8 cellular contexts compared by ENCODE assay signal in the genomic region with DNA sequence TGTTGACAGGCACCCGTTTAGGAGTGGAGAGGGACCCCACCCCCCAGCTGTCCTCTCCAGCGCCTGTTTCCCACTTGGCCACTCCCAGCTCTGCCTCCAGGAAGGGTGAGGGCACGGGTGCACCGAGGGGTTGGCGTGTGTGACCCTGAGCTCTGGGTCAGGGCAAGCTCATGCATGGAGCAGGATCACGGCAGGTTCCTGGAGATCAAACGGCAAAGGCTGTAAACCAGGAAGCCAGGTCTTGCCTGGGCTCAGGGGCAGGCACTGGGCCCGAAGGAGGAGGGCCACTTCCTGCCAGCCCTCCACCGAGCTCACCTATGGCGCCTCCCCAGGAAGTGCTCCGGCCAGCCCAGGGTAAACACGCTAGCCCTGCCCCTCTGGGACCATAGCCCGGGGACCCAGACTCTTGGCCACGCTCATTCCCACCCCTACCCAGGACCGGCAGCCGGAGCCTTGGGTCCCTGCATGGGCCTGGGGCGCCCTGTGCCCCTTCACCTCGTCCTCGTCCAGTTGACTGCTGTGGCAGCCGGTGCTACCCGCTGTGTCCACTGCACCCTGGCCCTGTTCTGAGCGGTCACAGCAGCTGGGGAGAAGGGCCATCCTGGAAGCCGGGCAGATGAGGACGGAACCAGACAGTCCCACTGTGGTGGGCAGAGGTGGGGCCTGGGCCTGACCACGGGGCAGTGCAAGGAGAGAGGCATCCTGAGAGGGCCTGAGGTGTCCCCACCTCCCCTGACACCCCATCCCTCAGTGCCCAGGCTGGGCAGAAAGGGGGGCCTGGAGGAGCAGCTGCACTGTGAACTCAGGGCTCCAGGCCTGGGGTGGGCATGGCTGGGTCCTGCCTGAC. TPM values are rescaled to one million over a fixed set of nuclear protein-coding genes. Genes with fewer than 3 reads are reported as not detected.
A peak's percentile ranks its signal among the peaks of the same experiment; 100 is the strongest.
DNase-seq lines count a peak whose midpoint lies in the region; ATAC-seq and TF ChIP-seq lines count a peak whose summit lies in the region.

No MANE protein-coding gene starts in this region.

- no peaks in the 10 kb centered on the region for H3K9me3 Mint-ChIP-seq in T-helper 2 cell treated with Interferon-gamma antibody and Interleukin-4, amounts not matched to agents 5 μg/mL and 100 μg/mL, for 36 hours

- TF ChIP-seq POLR2A in breast epithelium (IDR thresholded peaks at IDR 0.05): no peak

- H3K4me3 ChIP-seq in HUES64 (ENCODE audit: low read length) (peak overlapping the region; percentile 27; the same call in 1 of the 2 replicates), breast epithelium (peak overlapping the region; percentile 51 to 95 (median 72)), left lung (peak overlapping the region; percentile 40 to 50), subcutaneous abdominal adipose tissue (ENCODE audit: low read depth in 1 of 5, low read length in 5 of 5) (peak overlapping the region in 1 of 5 donors; percentile 48)

- peak; percentile 69 for ATAC-seq in left lung

- H3K36me3 ChIP-seq in HUES64 (ENCODE audit: insufficient read depth, low read length) (no peaks in the 10 kb centered on the region), breast epithelium (no peaks in the 10 kb centered on the region), left lung (peaks cover 0 to 42% of the 10 kb centered on the region in 2 donors), subcutaneous abdominal adipose tissue (ENCODE audit: control insufficient read depth in 5 of 5, insufficient read depth in 5 of 5, low read length in 5 of 5) (peaks cover 0 to 26% (median 20%) of the 10 kb centered on the region in 5 donors)

- H3K4me1 ChIP-seq in HUES64 (ENCODE audit: insufficient read depth, low read length) (peaks cover 20% of the 10 kb centered on the region), breast epithelium (peaks cover 5 to 23% of the 10 kb centered on the region in 2 donors), left lung (peaks cover 14 to 56% of the 10 kb centered on the region in 2 donors), subcutaneous abdominal adipose tissue (ENCODE audit: control insufficient read depth in 5 of 5, insufficient read depth in 5 of 5, low read length in 5 of 5) (peaks cover 0 to 40% (median 32%) of the 10 kb centered on the region in 5 donors)

- WGBS in HUES64: 82% methylated on average over 25 of the region's 25 CpGs

- H3K9me3 ChIP-seq in HUES64 (ENCODE audit: insufficient read depth, low read depth, low read length): no peaks in the 10 kb centered on the region
- no peaks in the 10 kb centered on the region for H3K9me3 ChIP-seq in breast epithelium
- H3K9me3 ChIP-seq in left lung: no peaks in the 10 kb centered on the region
- H3K9me3 ChIP-seq in subcutaneous abdominal adipose tissue (ENCODE audit: control insufficient read depth in 5 of 5, low read length in 5 of 5): no peaks in the 10 kb centered on the region

- H3K4me3 Mint-ChIP-seq in T-helper 2 cell treated with Interferon-gamma antibody and Interleukin-4, amounts not matched to agents 5 μg/mL and 100 μg/mL, for 36 hours: no peak overlapping the region

- H3K27me3 Mint-ChIP-seq in T-helper 2 cell treated with Interferon-gamma antibody and Interleukin-4, amounts not matched to agents 5 μg/mL and 100 μg/mL, for 36 hours (ENCODE audit: low read depth): peaks cover 14% of the 10 kb centered on the region

- intact Hi-C loops in breast epithelium (cut with DNase I; ENCODE audit: low total_unique reads): no loop called here
- intact Hi-C loops in left lung (cut with DNase I): no loop called here

- H3K9ac ChIP-seq in HUES64 (ENCODE audit: low read depth, low read length) (no peak overlapping the region; the same call in 1 of the 2 replicates), subcutaneous abdominal adipose tissue (ENCODE audit: low read length in 5 of 5) (peak overlapping the region in 2 of 5 donors; percentile 14 to 66)

- no peaks in the 10 kb centered on the region for H3K4me1 Mint-ChIP-seq in T-helper 2 cell treated with Interferon-gamma antibody and Interleukin-4, amounts not matched to agents 5 μg/mL and 100 μg/mL, for 36 hours (ENCODE audit: low read depth)

- TF ChIP-seq CTCF in breast epithelium (IDR thresholded peaks at IDR 0.05): no peak
- no peak for TF ChIP-seq CTCF in left lung (IDR thresholded peaks at IDR 0.05)

- peaks cover 10% of the 10 kb centered on the region for H3K36me3 Mint-ChIP-seq in T-helper 2 cell treated with Interferon-gamma antibody and Interleukin-4, amounts not matched to agents 5 μg/mL and 100 μg/mL, for 36 hours (ENCODE audit: low read depth)

- peaks cover 8% of the 10 kb centered on the region for H3K27me3 ChIP-seq in HUES64 (ENCODE audit: insufficient read depth, low read length)
- no peaks in the 10 kb centered on the region for H3K27me3 ChIP-seq in breast epithelium
- peaks cover 0 to 49% of the 10 kb centered on the region in 2 donors for H3K27me3 ChIP-seq in left lung
- H3K27me3 ChIP-seq in subcutaneous abdominal adipose tissue (ENCODE audit: control insufficient read depth in 5 of 5, insufficient read depth in 4 of 5, low read length in 5 of 5): peaks cover 19 to 38% (median 34%) of the 10 kb centered on the region in 5 donors

- H3K27ac Mint-ChIP-seq in T-helper 2 cell treated with Interferon-gamma antibody and Interleukin-4, amounts not matched to agents 5 μg/mL and 100 μg/mL, for 36 hours: no peak overlapping the region

- no peak overlapping the region; the same call in 1 of the 2 replicates for H3K27ac ChIP-seq in HUES64 (ENCODE audit: low read depth, low read length)
- peak overlapping the region; percentile 93 to 96 for H3K27ac ChIP-seq in breast epithelium
- peak overlapping the region; percentile 53 to 59 for H3K27ac ChIP-seq in left lung
- peak overlapping the region; percentile 54 for H3K27ac ChIP-seq in subcutaneous abdominal adipose tissue (ENCODE audit: low read depth, low read length)

- DNase-seq in breast epithelium (ENCODE audit: low spot score in 2 of 2) (peak; percentile 65 to 90), left lung (peak; percentile 79 to 89), NCI-H146 (lab: John Stamatoyannopoulos, UW) (no peak), middle frontal gyrus (ENCODE audit: extremely low spot score, low spot score) (no peak)
- no peak for DNase-seq in stimulated activated naive CD4-positive, alpha-beta T cell treated with Interleukin-2 at 50 U/mL for 16 hours (lab: John Stamatoyannopoulos, UW)
- DNase-seq in T-helper 2 cell treated with Interferon-gamma antibody and Interleukin-4, amounts not matched to agents 5 μg/mL and 100 μg/mL, for 36 hours (ENCODE audit: low spot score): no peak

RNA-seq across cellular contexts. Expression of gene EPS8L2, which starts 1.0 kb away (rescaled TPM):
- polyA plus RNA-seq in HUES64 (2013, experiment 1 of 2): 16.7 TPM
- polyA plus RNA-seq in HUES64 (2013, experiment 2 of 2): 15.1 TPM
- total RNA-seq in breast epithelium (100 to 1,000 TPM in 2 of 3 donors, 1 to 10 TPM in 1; 6.1 to 151 (median 115) TPM), left lung (100 to 1,000 TPM; 114 to 190 TPM)

RNA-seq across cellular contexts. Expression of gene TMEM80, which starts 9.4 kb away (rescaled TPM):
- polyA plus RNA-seq in HUES64 (2013, experiment 1 of 2): 13.7 TPM
- polyA plus RNA-seq in HUES64 (2013, experiment 2 of 2): 17.6 TPM
- total RNA-seq in breast epithelium (10 to 100 TPM; 25.9 to 51.8 (median 29.1) TPM), left lung (10 to 100 TPM; 23.6 to 25.2 TPM)

RNA-seq across cellular contexts. Expression of gene DEAF1, which starts 10.0 kb away (rescaled TPM):
- 41.2 TPM for polyA plus RNA-seq in HUES64 (2013, experiment 1 of 2)
- 53.1 TPM for polyA plus RNA-seq in HUES64 (2013, experiment 2 of 2)
- total RNA-seq in breast epithelium (10 to 100 TPM; 25.3 to 42.6 (median 39.8) TPM), left lung (10 to 100 TPM; 28.3 to 28.6 TPM)

RNA-seq across cellular contexts. Expression of gene TALDO1, which starts 42.2 kb away (rescaled TPM):
- polyA plus RNA-seq in HUES64 (2013, experiment 1 of 2): 182 TPM
- 176 TPM for polyA plus RNA-seq in HUES64 (2013, experiment 2 of 2)
- 100 to 1,000 TPM; 137 to 239 (median 141) TPM for total RNA-seq in breast epithelium
- total RNA-seq in left lung: 100 to 1,000 TPM; 206 to 322 TPM

Comparison
In these comparisons a context has a peak if more than half of its experiments do, and no peak if none do; other contexts are left out.
1. DNase-seq: peak in breast epithelium (2 of 2) and left lung (2 of 2); none in stimulated activated naive CD4-positive, alpha-beta T cell treated with Interleukin-2 at 50 U/mL for 16 hours (single experiment), NCI-H146 (single experiment), T-helper 2 cell treated with Interferon-gamma antibody and Interleukin-4, amounts not matched to agents 5 μg/mL and 100 μg/mL, for 36 hours (single experiment) and middle frontal gyrus (single experiment).